14 cellular contexts compared by ENCODE assay signal in the genomic region with DNA sequence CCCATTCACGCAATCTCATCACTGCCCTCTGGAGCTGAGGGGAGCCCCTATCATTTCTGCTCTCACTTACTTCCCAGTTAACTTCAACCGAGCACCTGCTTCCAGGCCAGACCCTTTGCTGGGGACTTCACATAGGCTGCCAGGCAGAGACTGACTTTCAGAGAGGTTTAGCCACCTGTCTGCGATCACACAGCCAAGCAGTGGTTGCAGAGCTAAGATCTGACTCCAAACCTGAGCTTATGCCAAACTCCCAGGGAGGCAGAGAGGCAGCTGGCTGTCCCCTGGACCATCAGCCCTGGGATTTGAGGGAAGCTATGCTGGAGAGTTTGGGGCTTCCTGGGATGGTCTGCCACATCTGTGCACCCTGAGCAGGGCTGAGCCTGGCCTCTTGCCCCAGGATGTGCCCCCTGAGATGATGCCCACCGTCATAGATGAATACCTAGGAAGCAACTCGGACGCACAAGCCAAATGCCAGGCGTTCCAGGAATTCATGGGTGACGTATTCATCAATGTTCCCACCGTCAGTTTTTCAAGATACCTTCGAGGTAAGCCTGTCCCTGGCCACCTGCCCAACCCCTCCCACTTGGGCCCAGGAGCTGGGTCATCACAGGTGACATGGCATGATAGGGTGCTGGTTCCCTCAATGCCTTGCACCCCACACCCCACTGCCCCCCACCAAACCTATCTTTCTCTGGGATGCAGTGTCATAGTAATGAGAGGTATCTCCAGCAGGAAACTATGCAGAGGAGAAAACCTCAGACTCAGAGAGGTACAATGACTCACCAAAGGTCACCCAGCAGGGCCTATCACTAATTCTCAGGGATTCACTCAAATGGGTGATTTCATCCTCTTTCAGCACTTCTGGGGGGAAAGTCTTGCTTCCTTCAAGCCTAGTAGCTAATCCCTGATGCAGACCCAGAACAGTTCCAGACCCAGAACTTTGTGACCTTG. TPM values are rescaled to one million over a fixed set of nuclear protein-coding genes. Genes with fewer than 3 reads are reported as not detected.
DNase-seq lines count a peak whose midpoint lies in the region; ATAC-seq and TF ChIP-seq lines count a peak whose summit lies in the region.
"Had no signal": no experiment of that assay in that cellular context is flagged by ENCODE, and none has a peak within 500 bp of the region (broad histone marks: within the 10 kb centered on the region; RNA-seq: fewer than 3 reads in every experiment).

No MANE protein-coding gene starts in this region.

- peak; percentile 64 for DNase-seq in EH (ENCODE audit: low read depth)
- peak; percentile 80 for DNase-seq in M059J (ENCODE audit: low read depth)
- DNase-seq in fibroblast of the aortic adventitia (ENCODE audit: low read depth): peak; percentile 22
- DNase-seq in RPMI8226: no peak
- no peak for DNase-seq in DMS153 treated with DMSO at 0.1 percent for 48 hours (lab: John Stamatoyannopoulos, UW; ENCODE audit: unreplicated experiment)
- DNase-seq: activated CD4-positive, alpha-beta T cell treated with anti-CD3 and anti-CD28 coated beads for 48 hours; activated naive CD4-positive, alpha-beta T cell; CD4-positive, alpha-beta memory T cell; cortex of kidney; left ventricle myocardium inferior; NCI-H1694; NK-92 treated with Interleukin-12 subunit alpha and Interleukin-12 subunit beta, amount 100 ng/mL, for 24 hours had no signal

- no peak overlapping the region for H3K4me3 ChIP-seq in fibroblast of the aortic adventitia (ENCODE audit: low read depth, low read length)
- H3K4me3 ChIP-seq: gastroesophageal sphincter, left ventricle myocardium inferior had no signal

- TF ChIP-seq CTCF in fibroblast of the aortic adventitia (IDR thresholded peaks at IDR 0.05; ENCODE audit: insufficient read depth, low read length): no peak

- ATAC-seq in HG03521 (IDR thresholded peaks at IDR 0.05; ENCODE audit: unreplicated experiment): no peak
- ATAC-seq: gastroesophageal sphincter had no signal

RNA-seq across cellular contexts. Expression of a gene that starts 10.0 kb away (rescaled TPM):
- total RNA-seq in M059J (2014; rRNA removed; shearing (Covaris generic)): 0.44 and 1.0 TPM in 2 replicates
- 0.54 TPM in 1 of 2 replicates, not detected in the other for total RNA-seq in fibroblast of the aortic adventitia (ENCODE audit: low replicate concordance)

RNA-seq across cellular contexts. Expression of a gene that starts 17.3 kb away (rescaled TPM):
- total RNA-seq in M059J (2014; rRNA removed; shearing (Covaris generic)): not detected in 2 replicates
- 2.2 and 4.7 TPM in 2 replicates for total RNA-seq in fibroblast of the aortic adventitia (ENCODE audit: low replicate concordance)

RNA-seq across cellular contexts. Expression of a gene that starts 35.7 kb away (rescaled TPM):
- 15.9 and 26.6 TPM in 2 replicates for total RNA-seq in M059J (2014; rRNA removed; shearing (Covaris generic))
- 28.3 and 37.6 TPM in 2 replicates for total RNA-seq in fibroblast of the aortic adventitia (ENCODE audit: low replicate concordance)

RNA-seq across cellular contexts. Expression of a gene that starts 36.8 kb away (rescaled TPM):
- 183 and 280 TPM in 2 replicates for total RNA-seq in M059J (2014; rRNA removed; shearing (Covaris generic))
- total RNA-seq in fibroblast of the aortic adventitia (ENCODE audit: low replicate concordance): 12.8 and 109 TPM in 2 replicates

RNA-seq across cellular contexts. Expression of a gene that starts 45.7 kb away (rescaled TPM):
- 3.2 and 9.4 TPM in 2 replicates for total RNA-seq in M059J (2014; rRNA removed; shearing (Covaris generic))
- total RNA-seq in fibroblast of the aortic adventitia (ENCODE audit: low replicate concordance): 0.72 and 3.8 TPM in 2 replicates

Comparison
In these comparisons a context has a peak if more than half of its experiments do, and no peak if none do; other contexts are left out.
1. DNase-seq: peak in EH (single experiment), M059J (single experiment) and fibroblast of the aortic adventitia (single experiment); none in RPMI8226 (single experiment) and DMS153 treated with DMSO at 0.1 percent for 48 hours (single experiment).